Comparison of ENCODE assay signal across 1 cellular context in genomic region chr12:106487664-106488063, GRCh38.
TF ChIP-seq lines count a peak whose summit lies in the region.

No MANE protein-coding gene starts in this region.

TF ChIP-seq in IMR-90, 13 proteins besides CTCF, POLR2A, EP300 and RAD21 (continued from another document):
- TF ChIP-seq, protein P1, sequence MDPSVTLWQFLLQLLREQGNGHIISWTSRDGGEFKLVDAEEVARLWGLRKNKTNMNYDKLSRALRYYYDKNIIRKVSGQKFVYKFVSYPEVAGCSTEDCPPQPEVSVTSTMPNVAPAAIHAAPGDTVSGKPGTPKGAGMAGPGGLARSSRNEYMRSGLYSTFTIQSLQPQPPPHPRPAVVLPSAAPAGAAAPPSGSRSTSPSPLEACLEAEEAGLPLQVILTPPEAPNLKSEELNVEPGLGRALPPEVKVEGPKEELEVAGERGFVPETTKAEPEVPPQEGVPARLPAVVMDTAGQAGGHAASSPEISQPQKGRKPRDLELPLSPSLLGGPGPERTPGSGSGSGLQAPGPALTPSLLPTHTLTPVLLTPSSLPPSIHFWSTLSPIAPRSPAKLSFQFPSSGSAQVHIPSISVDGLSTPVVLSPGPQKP (IDR thresholded peaks at IDR 0.05; ENCODE audit: borderline replicate concordance, low read depth, low read length), result no peak
- no peak for TF ChIP-seq RCOR1 (IDR thresholded peaks at IDR 0.05; ENCODE audit: insufficient replicate concordance, low read length)
- no peak for TF ChIP-seq USF2 (IDR thresholded peaks at IDR 0.05; ENCODE audit: low read depth, low read length)
- TF ChIP-seq SMC3 (IDR thresholded peaks at IDR 0.05; ENCODE audit: low read depth, low read length), result no peak
- no peak for TF ChIP-seq NFE2L2 (IDR thresholded peaks at IDR 0.05; ENCODE audit: low read depth, low read length)
- TF ChIP-seq CHD1 (IDR thresholded peaks at IDR 0.05; ENCODE audit: low read depth, low read length), result no peak
- no peak for TF ChIP-seq MAZ (IDR thresholded peaks at IDR 0.05; ENCODE audit: borderline replicate concordance, low read depth, low read length)
- TF ChIP-seq RFX5 (IDR thresholded peaks at IDR 0.05; ENCODE audit: low read depth, low read length), result no peak
- TF ChIP-seq MAFK (IDR thresholded peaks at IDR 0.05; ENCODE audit: low read depth, low read length), result no peak
- TF ChIP-seq FOS (IDR thresholded peaks at IDR 0.05; ENCODE audit: low read depth, low read length), result no peak
- TF ChIP-seq BHLHE40 (IDR thresholded peaks at IDR 0.05; ENCODE audit: low read depth, low read length), result no peak
